11 cellular contexts compared by ENCODE assay signal in the genomic region with DNA sequence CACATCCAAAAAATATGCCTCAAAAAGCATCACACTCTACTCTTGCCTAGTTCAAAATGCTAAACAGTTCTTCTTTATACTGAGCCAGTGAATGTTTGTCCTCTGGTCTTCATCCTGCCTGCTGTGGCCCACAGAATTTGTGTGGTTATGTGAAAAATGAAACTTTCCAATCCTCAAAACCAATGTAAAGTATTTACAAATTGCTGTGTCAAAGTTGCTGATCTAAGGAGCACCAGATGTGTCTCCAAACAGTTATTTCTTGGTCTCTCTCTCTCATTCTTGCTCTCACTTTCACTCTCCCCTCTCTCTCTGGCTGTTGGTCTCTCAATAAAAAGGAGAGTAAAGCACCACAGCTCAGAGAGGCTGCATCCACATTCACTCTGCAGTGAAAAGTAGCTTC. TPM values are rescaled to one million over a fixed set of nuclear protein-coding genes. Genes with fewer than 3 reads are reported as not detected.
DNase-seq lines count a peak whose midpoint lies in the region; ATAC-seq and TF ChIP-seq lines count a peak whose summit lies in the region.
"Had no signal": no experiment of that assay in that cellular context is flagged by ENCODE, and none has a peak within 500 bp of the region (broad histone marks: within the 10 kb centered on the region; RNA-seq: fewer than 3 reads in every experiment).

No MANE protein-coding gene starts in this region.

- TF ChIP-seq CTCF in progenitor cell of endocrine pancreas (IDR thresholded peaks at IDR 0.05; ENCODE audit: unreplicated experiment): no peak

- H3K4me1 Mint-ChIP-seq in progenitor cell of endocrine pancreas (ENCODE audit: low read depth) (peaks cover 36% of the 10 kb centered on the region), T-cell (peaks cover 15 to 55% (median 20%) of the 10 kb centered on the region in 3 donors)

- H3K9me3 Mint-ChIP-seq in progenitor cell of endocrine pancreas (ENCODE audit: low read depth) (peaks cover 6% of the 10 kb centered on the region), T-cell (no peaks in the 10 kb centered on the region)
- H3K9me3 Mint-ChIP-seq: IgD-negative memory B cell had no signal

- H3K27ac Mint-ChIP-seq in progenitor cell of endocrine pancreas (no peak overlapping the region), T-cell (peak overlapping the region in 1 of 2 donors; percentile 0)

- POLR2A ChIA-PET in T-cell (lab: Charles Lee): no interaction called here

- H3K27me3 Mint-ChIP-seq in progenitor cell of endocrine pancreas (no peaks in the 10 kb centered on the region), T-cell (no peaks in the 10 kb centered on the region)

- CTCF ChIA-PET in T-cell (lab: Charles Lee): no interaction called here

- H3K36me3 Mint-ChIP-seq in progenitor cell of endocrine pancreas (ENCODE audit: insufficient read depth): peaks cover 11% of the 10 kb centered on the region
- peaks cover 20% of the 10 kb centered on the region for H3K36me3 Mint-ChIP-seq in T-cell
- H3K36me3 Mint-ChIP-seq: IgD-negative memory B cell had no signal

- peak; percentile 82 for ATAC-seq in GM18873 (IDR thresholded peaks at IDR 0.05; ENCODE audit: low FRiP score, unreplicated experiment)
- ATAC-seq in GM21717 (IDR thresholded peaks at IDR 0.05; ENCODE audit: unreplicated experiment): peak; percentile 78
- peak; percentile 83 for ATAC-seq in HG03280 (IDR thresholded peaks at IDR 0.05; ENCODE audit: unreplicated experiment)
- ATAC-seq in T-cell (replicated peaks in 1 of 4): no peak
- ATAC-seq: left lobe of liver had no signal

- peak; percentile 54 for DNase-seq in fibroblast of gingiva (ENCODE audit: low read depth)
- DNase-seq in progenitor cell of endocrine pancreas (ENCODE audit: low spot score, unreplicated experiment): no peak
- no peak for DNase-seq in hypothalamus (lab: John Stamatoyannopoulos, UW)
- no peak for DNase-seq in activated T-cell treated with anti-CD3 and anti-CD28 coated beads for 4 hours
- DNase-seq in T-cell: no peak
- DNase-seq: NCI-H345 had no signal

- H3K4me3 Mint-ChIP-seq in progenitor cell of endocrine pancreas (ENCODE audit: low read depth) (no peak overlapping the region), T-cell (no peak overlapping the region)

RNA-seq across cellular contexts. Expression of a gene that starts 23.0 kb away (rescaled TPM):
- total RNA-seq in progenitor cell of endocrine pancreas: 40.3 and 41.4 TPM in 2 replicates
- 10 to 100 TPM; 47.2 to 93.9 (median 58.0) TPM for total RNA-seq in T-cell

Comparison
In these comparisons a context has a peak if more than half of its experiments do, and no peak if none do; other contexts are left out.
1. ATAC-seq: peak in GM18873 (single experiment), GM21717 (single experiment) and HG03280 (single experiment); none in T-cell (0 of 4).